Comparison of ENCODE assay signal across 16 cellular contexts in the genomic region with DNA sequence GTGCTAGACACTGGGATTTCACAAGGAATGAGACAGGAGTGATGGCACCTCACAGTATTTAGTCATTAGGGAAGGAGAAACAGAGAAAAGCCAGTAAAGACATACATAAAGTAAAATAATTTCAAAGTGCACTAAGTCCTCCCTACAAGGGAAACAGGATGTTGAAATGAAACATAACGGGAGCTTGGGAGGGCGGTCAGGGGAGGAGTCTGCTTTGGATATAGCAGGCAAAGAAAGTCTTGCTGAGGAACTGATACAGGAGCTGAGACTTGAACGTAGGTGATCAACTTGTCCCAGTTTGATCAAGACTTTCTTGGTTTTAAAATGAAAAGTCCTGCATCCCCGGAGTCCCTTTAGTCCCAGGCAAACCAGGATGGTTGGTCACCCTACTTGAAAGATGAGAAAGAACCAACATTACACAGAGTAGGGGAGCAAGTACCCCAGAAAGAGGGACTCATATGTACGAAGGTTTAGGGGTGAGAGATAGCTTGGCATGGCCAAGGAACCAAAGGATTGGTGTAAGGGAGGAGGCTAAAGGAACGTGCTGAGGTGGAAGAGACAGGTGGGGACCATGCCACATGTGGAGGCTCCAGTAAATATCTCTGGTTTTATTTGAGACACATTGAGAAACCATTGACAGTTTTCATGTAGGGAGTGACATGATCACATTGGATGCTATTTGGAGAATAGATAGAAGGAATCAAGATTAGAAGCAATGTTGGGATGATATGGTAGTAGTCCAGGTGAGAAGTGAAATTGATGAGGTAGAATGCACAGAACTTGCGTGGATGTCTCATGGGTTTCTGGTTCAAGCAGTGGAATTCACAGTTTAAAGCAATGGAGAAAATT. TPM values are rescaled to one million over a fixed set of nuclear protein-coding genes. Genes with fewer than 3 reads are reported as not detected.
DNase-seq lines count a peak whose midpoint lies in the region; ATAC-seq lines count a peak whose summit lies in the region.
"Had no signal": no experiment of that assay in that cellular context is flagged by ENCODE, and none has a peak within 500 bp of the region (broad histone marks: within the 10 kb centered on the region; RNA-seq: fewer than 3 reads in every experiment).

No MANE protein-coding gene starts in this region.

- peaks cover 54% of the 10 kb centered on the region for H3K4me1 Mint-ChIP-seq in dendritic cell treated with granulocyte-macrophage colony-stimulating factor and Interleukin-4, amounts not matched to agents 40 ng/mL and 50 ng/mL, for 4 days (ENCODE audit: low read depth)

- peak overlapping the region; percentile 89 for H3K27ac Mint-ChIP-seq in dendritic cell treated with granulocyte-macrophage colony-stimulating factor and Interleukin-4, amounts not matched to agents 40 ng/mL and 50 ng/mL, for 4 days
- H3K27ac Mint-ChIP-seq: activated CD4-positive, alpha-beta T cell treated with anti-CD3 and anti-CD28 coated beads for 36 hours had no signal

- H3K9me3 Mint-ChIP-seq in dendritic cell treated with granulocyte-macrophage colony-stimulating factor and Interleukin-4, amounts not matched to agents 40 ng/mL and 50 ng/mL, for 4 days, result peaks cover 9% of the 10 kb centered on the region

- H3K4me3 Mint-ChIP-seq in dendritic cell treated with granulocyte-macrophage colony-stimulating factor and Interleukin-4, amounts not matched to agents 40 ng/mL and 50 ng/mL, for 4 days, result peak overlapping the region; percentile 65
- H3K4me3 Mint-ChIP-seq: activated CD4-positive, alpha-beta T cell treated with anti-CD3 and anti-CD28 coated beads for 36 hours had no signal

- DNase-seq in Right ventricle myocardium superior, result peak; percentile 36
- no peak for DNase-seq in left ventricle myocardium superior
- DNase-seq in NOMO-1 treated with DMSO at 0.1 percent for 48 hours (lab: John Stamatoyannopoulos, UW; ENCODE audit: unreplicated experiment), result peak; percentile 75
- DNase-seq in DMS153 (lab: John Stamatoyannopoulos, UW), result no peak
- DNase-seq in activated CD8-positive, alpha-beta memory T cell treated with anti-CD3 and anti-CD28 coated beads, Interleukin-2, amount 50 U/mL, for 4 hours, result no peak
- DNase-seq in NCI-H748 (lab: John Stamatoyannopoulos, UW; ENCODE audit: unreplicated experiment), result no peak
- DNase-seq: activated CD4-positive, alpha-beta T cell treated with anti-CD3 and anti-CD28 coated beads for 36 hours; dorsolateral prefrontal cortex; GM23248; midbrain; pancreas; PC-3; T-helper 1 cell had no signal

- intact Hi-C loops in Right ventricle myocardium superior (cut with DNase I), result no loop called here
- intact Hi-C loops in left ventricle myocardium superior (cut with micrococcal nuclease), result no loop called here
- intact Hi-C loops in dendritic cell treated with granulocyte-macrophage colony-stimulating factor and Interleukin-4, amounts not matched to agents 40 ng/mL and 50 ng/mL, for 4 days (cut with micrococcal nuclease), result no loop called here

- H3K27me3 Mint-ChIP-seq in dendritic cell treated with granulocyte-macrophage colony-stimulating factor and Interleukin-4, amounts not matched to agents 40 ng/mL and 50 ng/mL, for 4 days, result no peaks in the 10 kb centered on the region

- no peak for ATAC-seq in Right ventricle myocardium superior (ENCODE audit: poor library complexity)
- no peak for ATAC-seq in left ventricle myocardium superior
- ATAC-seq in HG02970 (IDR thresholded peaks at IDR 0.05; ENCODE audit: low FRiP score, unreplicated experiment), result no peak
- ATAC-seq: A549; activated CD4-positive, alpha-beta T cell treated with anti-CD3 and anti-CD28 coated beads for 36 hours; pancreas; PC-3 had no signal

- H3K36me3 Mint-ChIP-seq in dendritic cell treated with granulocyte-macrophage colony-stimulating factor and Interleukin-4, amounts not matched to agents 40 ng/mL and 50 ng/mL, for 4 days (ENCODE audit: low read depth), result no peaks in the 10 kb centered on the region

RNA-seq across cellular contexts. Expression of a gene that starts 28.4 kb away (rescaled TPM):
- 1.1 TPM for total RNA-seq in Right ventricle myocardium superior
- total RNA-seq in left ventricle myocardium superior, result 0.92 TPM

RNA-seq across cellular contexts. Expression of a gene that starts 28.7 kb away (rescaled TPM):
- 4.0 TPM for total RNA-seq in Right ventricle myocardium superior
- total RNA-seq in left ventricle myocardium superior, result 3.9 TPM

Comparison
In these comparisons a context has a peak if more than half of its experiments do, and no peak if none do; other contexts are left out.
1. DNase-seq: peak in Right ventricle myocardium superior (single experiment) and NOMO-1 treated with DMSO at 0.1 percent for 48 hours (single experiment); none in left ventricle myocardium superior (single experiment), DMS153 (single experiment), activated CD8-positive, alpha-beta memory T cell treated with anti-CD3 and anti-CD28 coated beads, Interleukin-2, amount 50 U/mL, for 4 hours (single experiment) and NCI-H748 (single experiment).